In the genomic region with DNA sequence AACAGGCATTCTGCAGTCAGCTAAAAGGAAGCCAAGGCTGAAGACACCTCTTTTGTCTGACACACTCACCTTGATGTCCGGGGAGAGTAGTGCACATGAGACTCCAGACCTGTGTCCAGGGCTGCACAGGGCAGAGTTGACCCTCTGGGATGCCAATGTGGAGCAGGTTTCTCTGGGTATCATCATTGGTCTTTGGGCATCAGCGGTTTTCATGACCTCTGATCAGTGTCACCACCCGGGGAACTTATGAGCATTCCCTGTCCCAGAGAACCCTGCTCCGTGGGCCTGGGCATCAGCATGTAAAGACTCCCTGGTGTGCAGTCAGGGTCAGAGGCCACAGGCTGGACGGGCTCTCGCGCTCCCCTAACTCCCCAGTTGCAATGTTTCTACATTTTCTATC, we compare ENCODE assay signal across 8 cellular contexts.
"Had no signal": no experiment of that assay in that cellular context is flagged by ENCODE, and none has a peak within 500 bp of the region (broad histone marks: within the 10 kb centered on the region; RNA-seq: fewer than 3 reads in every experiment).

No MANE protein-coding gene starts in this region.

- ATAC-seq: HCT116, HepG2 had no signal

- H3K4me1 ChIP-seq: HAP-1 had no signal

- H3K36me3 ChIP-seq: HAP-1 had no signal

- H3K27ac ChIP-seq: HL-60 had no signal

- H3K4me3 ChIP-seq: HAP-1 had no signal

- H3K4me3 Mint-ChIP-seq: HFFc6, IgD-negative memory B cell had no signal

- H3K9me3 ChIP-seq: HAP-1 had no signal

- H3K9me3 Mint-ChIP-seq: HFFc6 had no signal

- H3K27ac Mint-ChIP-seq: HFFc6, IgD-negative memory B cell had no signal

- DNase-seq: GOT3, H7, HFFc6 had no signal

- H3K36me3 Mint-ChIP-seq: IgD-negative memory B cell had no signal
